8 cellular contexts compared by ENCODE assay signal in the genomic region with DNA sequence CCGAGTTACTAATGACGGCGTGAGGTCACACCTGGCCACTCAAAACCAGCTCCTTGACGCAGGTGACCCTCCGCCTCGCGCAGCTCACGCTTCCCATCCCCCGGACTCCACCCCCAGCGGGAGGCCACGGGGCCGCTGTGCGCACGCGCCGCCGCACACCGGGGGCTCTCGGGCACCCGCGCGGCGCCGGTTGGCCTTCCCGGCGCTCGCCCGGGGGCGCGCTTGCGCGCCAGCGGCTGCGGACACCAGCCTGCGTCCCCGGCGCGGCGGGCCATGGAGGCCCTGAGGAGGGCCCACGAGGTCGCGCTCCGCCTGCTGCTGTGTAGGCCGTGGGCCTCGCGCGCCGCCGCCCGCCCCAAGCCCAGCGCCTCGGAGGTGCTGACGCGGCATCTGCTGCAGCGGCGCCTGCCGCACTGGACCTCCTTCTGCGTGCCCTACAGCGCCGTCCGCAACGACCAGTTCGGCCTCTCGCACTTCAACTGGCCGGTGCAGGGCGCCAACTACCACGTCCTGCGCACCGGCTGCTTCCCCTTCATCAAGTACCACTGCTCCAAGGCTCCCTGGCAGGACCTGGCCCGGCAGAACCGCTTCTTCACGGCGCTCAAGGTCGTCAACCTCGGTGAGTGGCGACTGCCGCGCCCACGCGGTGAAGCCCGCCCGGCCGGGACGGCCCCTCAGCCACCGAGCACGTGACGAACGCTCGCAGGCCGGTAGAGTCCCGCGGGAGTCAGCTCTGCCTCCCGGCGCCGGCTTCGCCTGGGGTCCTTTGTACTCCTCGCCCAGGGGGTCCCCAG. TPM values are rescaled to one million over a fixed set of nuclear protein-coding genes. Genes with fewer than 3 reads are reported as not detected.
DNase-seq lines count a peak whose midpoint lies in the region; ATAC-seq lines count a peak whose summit lies in the region.

A gene (plus strand): TSS at position 156 of the 794 bp plus-strand sequence. CDS start 118 bp downstream, at position 274.

- H3K4me1 ChIP-seq in ectodermal cell (ENCODE audit: control insufficient read depth, insufficient read depth, low read length): peaks cover 19% of the 10 kb centered on the region

- ATAC-seq in GM19328 (IDR thresholded peaks at IDR 0.05; ENCODE audit: unreplicated experiment) (peak; percentile 78), HG03457 (IDR thresholded peaks at IDR 0.05; ENCODE audit: unreplicated experiment) (peak; percentile 67)

- no peaks in the 10 kb centered on the region for H3K36me3 ChIP-seq in ectodermal cell (ENCODE audit: control insufficient read depth, insufficient read depth, low read length)

- no peaks in the 10 kb centered on the region for H3K9me3 Mint-ChIP-seq in activated CD4-positive, alpha-beta memory T cell treated with anti-CD3 and anti-CD28 coated beads, Interleukin-2, amount 10 ng/mL, durations not matched to agents 7 days and 5 days

- H3K36me3 Mint-ChIP-seq in activated CD4-positive, alpha-beta memory T cell treated with anti-CD3 and anti-CD28 coated beads, Interleukin-2, amount 10 ng/mL, durations not matched to agents 7 days and 5 days (ENCODE audit: low read depth): no peaks in the 10 kb centered on the region

- POLR2A ChIA-PET in activated CD4-positive, alpha-beta memory T cell treated with anti-CD3 and anti-CD28 coated beads, Interleukin-2, amount 10 ng/mL, durations not matched to agents 7 days and 5 days (lab: Charles Lee): interaction anchor here (0.6 to 2.7 kb wide), 12 partner anchors 8 to 729 kb away, joined by 3 to 24 read pairs (median 4); a partner anchor contains a TSS

- H3K27ac Mint-ChIP-seq in activated CD4-positive, alpha-beta memory T cell treated with anti-CD3 and anti-CD28 coated beads, Interleukin-2, amount 10 ng/mL, durations not matched to agents 7 days and 5 days: peak within 1 kb of the TSS; percentile 86

- CTCF ChIA-PET in activated CD4-positive, alpha-beta memory T cell treated with anti-CD3 and anti-CD28 coated beads, Interleukin-2, amount 10 ng/mL, durations not matched to agents 7 days and 5 days (lab: Charles Lee): interaction anchor here (0.8 to 1.3 kb wide), 4 partner anchors 10 to 533 kb away, joined by 3 to 5 read pairs (median 4); a partner anchor contains a TSS

- H3K4me3 Mint-ChIP-seq in activated CD4-positive, alpha-beta memory T cell treated with anti-CD3 and anti-CD28 coated beads, Interleukin-2, amount 10 ng/mL, durations not matched to agents 7 days and 5 days: peak within 1 kb of the TSS; percentile 92

- H3K9me3 ChIP-seq in ectodermal cell (ENCODE audit: control insufficient read depth, low read length): no peaks in the 10 kb centered on the region

- H3K27ac ChIP-seq in ectodermal cell (ENCODE audit: insufficient read depth, low read depth, low read length, poor library complexity, severe bottlenecking): peak within 1 kb of the TSS; percentile 74

- DNase-seq in CD1c-positive myeloid dendritic cell (ENCODE audit: extremely low spot score) (peak; percentile 89), NCI-H526 treated with DMSO at 0.1 percent for 48 hours (lab: John Stamatoyannopoulos, UW) (peak; percentile 82), lung microvascular endothelial cell (ENCODE audit: low read depth in 2 of 2) (peak; percentile 78 to 88)
- DNase-seq in activated CD4-positive, alpha-beta memory T cell treated with anti-CD3 and anti-CD28 coated beads, Interleukin-2, amount 10 ng/mL, durations not matched to agents 7 days and 5 days: peak; percentile 87
- peak; percentile 66 to 77 (median 72) for DNase-seq in stimulated activated CD4-positive, alpha-beta T cell treated with anti-CD3 and anti-CD28 coated beads, TNF-alpha, amount 100 ng/mL, for 4 hours (ENCODE audit: low read depth in 3 of 3)

- H3K4me1 Mint-ChIP-seq in activated CD4-positive, alpha-beta memory T cell treated with anti-CD3 and anti-CD28 coated beads, Interleukin-2, amount 10 ng/mL, durations not matched to agents 7 days and 5 days: peaks cover 26% of the 10 kb centered on the region

- peaks cover 6% of the 10 kb centered on the region for H3K27me3 ChIP-seq in ectodermal cell (ENCODE audit: control insufficient read depth, insufficient read depth, low read length, poor library complexity, severe bottlenecking)

- WGBS in ectodermal cell, 2 experiments: 1% methylated on average over 97 of the region's 97 CpGs

- H3K4me3 ChIP-seq in ectodermal cell (ENCODE audit: insufficient read depth, low read depth, low read length): peak within 1 kb of the TSS; percentile 70

- no peaks in the 10 kb centered on the region for H3K27me3 Mint-ChIP-seq in activated CD4-positive, alpha-beta memory T cell treated with anti-CD3 and anti-CD28 coated beads, Interleukin-2, amount 10 ng/mL, durations not matched to agents 7 days and 5 days

RNA-seq across cellular contexts. Expression of the gene that starts here (rescaled TPM):
- 1 to 10 TPM; 5.2 to 5.3 TPM for total RNA-seq in activated CD4-positive, alpha-beta memory T cell treated with anti-CD3 and anti-CD28 coated beads, Interleukin-2, amount 10 ng/mL, durations not matched to agents 7 days and 5 days
- polyA plus RNA-seq in ectodermal cell (2013, experiment 1 of 4): 1.9 TPM
- polyA plus RNA-seq in ectodermal cell (2013, experiment 2 of 4): 3.6 TPM
- 3.1 TPM for polyA plus RNA-seq in ectodermal cell (2013, experiment 3 of 4)
- polyA plus RNA-seq in ectodermal cell (2013, experiment 4 of 4): 4.1 TPM
- total RNA-seq in lung microvascular endothelial cell: 1.7 and 2.0 TPM in 2 replicates

Comparison
In these comparisons a context has a peak if more than half of its experiments do, and no peak if none do; other contexts are left out.
1. Peak in every context shown above with its lines: DNase-seq, ATAC-seq, H3K4me3 ChIP-seq and H3K27ac ChIP-seq.